Comparison of ENCODE assay signal across 1 cellular context in the genomic region with DNA sequence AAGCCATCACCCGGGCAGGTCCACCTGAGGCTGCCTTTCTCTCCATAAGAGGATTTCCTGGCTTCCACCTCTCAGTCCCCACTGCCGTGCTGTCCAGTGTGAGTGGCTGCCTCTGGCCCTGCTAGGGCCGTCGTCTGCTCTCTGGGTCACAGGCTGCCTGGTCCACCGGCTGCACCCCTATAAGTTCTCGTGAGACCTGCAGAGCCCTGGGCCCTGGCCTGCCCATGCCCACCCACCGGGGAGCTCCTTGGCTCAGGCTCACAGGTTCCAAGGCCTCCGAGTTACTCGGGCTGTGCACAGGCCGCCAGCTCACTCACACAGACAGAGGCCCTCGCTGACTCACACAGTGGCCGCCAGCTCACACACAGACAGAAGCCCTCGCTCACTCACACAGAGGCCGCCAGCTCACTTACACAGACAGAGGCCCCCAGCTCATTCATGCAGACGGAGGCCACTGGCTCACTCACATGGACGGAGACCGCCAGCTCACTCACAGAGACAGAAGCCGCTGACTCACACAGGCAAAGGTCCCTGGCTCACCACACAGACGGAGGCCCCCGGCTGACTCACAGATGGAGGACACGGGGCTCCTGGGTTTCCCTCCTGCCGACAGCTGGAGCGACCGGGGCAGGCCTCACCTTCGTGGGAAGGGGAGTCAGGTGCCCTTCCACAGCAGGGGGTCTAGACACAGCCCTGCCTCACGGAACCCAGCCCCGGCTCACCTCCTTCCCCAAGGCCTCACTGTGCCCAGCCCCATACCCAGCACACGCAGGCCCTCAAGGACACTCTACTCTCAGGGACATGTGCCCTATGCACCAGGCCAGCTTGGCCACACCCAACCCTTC.
TF ChIP-seq lines count a peak whose summit lies in the region.

No MANE protein-coding gene starts in this region.

TF ChIP-seq in H1, 55 proteins besides CTCF, POLR2A, EP300 and RAD21 (continued from another document):
- TF ChIP-seq, protein P1, sequence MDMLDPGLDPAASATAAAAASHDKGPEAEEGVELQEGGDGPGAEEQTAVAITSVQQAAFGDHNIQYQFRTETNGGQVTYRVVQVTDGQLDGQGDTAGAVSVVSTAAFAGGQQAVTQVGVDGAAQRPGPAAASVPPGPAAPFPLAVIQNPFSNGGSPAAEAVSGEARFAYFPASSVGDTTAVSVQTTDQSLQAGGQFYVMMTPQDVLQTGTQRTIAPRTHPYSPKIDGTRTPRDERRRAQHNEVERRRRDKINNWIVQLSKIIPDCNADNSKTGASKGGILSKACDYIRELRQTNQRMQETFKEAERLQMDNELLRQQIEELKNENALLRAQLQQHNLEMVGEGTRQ (IDR thresholded peaks at IDR 0.05; ENCODE audit: low read length), result no peak
- no peak for TF ChIP-seq SIRT6 (IDR thresholded peaks at IDR 0.05; ENCODE audit: low read length)
- no peak for TF ChIP-seq PHF8 (conservative IDR thresholded peaks at IDR 0.05; ENCODE audit: low read depth, low read length)
- TF ChIP-seq FOSL1 (IDR thresholded peaks at IDR 0.05; ENCODE audit: insufficient read depth, low read depth, low read length), result no peak
- no peak for TF ChIP-seq KDM4A (IDR thresholded peaks at IDR 0.05; ENCODE audit: low read depth, low read length, severe bottlenecking)
- TF ChIP-seq HDAC6 (IDR thresholded peaks at IDR 0.05; ENCODE audit: low read depth, low read length), result no peak
- no peak for TF ChIP-seq TEAD4 (IDR thresholded peaks at IDR 0.05; ENCODE audit: low read depth, low read length)
- TF ChIP-seq POU5F1 (IDR thresholded peaks at IDR 0.05; ENCODE audit: low read depth, low read length), result no peak
- no peak for TF ChIP-seq EZH2 (IDR thresholded peaks at IDR 0.05; ENCODE audit: low read depth, low read length, severe bottlenecking)
